ENCODE assay signal across 34 cellular contexts in the genomic region with DNA sequence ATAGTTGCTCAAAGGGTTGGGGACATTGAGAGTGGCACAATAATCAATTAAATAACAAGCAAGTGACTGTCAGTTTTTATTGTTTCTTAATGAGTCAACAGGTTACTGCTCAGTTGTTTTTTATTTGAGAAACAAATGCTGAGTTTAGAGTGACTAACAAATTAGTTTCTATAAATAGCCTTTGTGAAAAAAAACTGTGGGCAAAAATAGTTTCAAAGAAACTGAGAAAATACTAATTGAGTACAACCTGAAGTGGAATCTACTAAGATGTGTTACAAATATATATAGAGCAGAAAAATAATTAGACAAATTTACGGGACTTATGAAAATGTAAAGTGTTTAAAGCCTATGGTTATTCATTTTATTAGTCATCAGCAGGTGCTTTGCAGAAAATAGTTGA. TPM values are rescaled to one million over a fixed set of nuclear protein-coding genes. Genes with fewer than 3 reads are reported as not detected.
"Had no signal": no experiment of that assay in that cellular context is flagged by ENCODE, and none has a peak within 500 bp of the region (broad histone marks: within the 10 kb centered on the region; RNA-seq: fewer than 3 reads in every experiment).

No MANE protein-coding gene starts in this region.

- H3K4me2 ChIP-seq: PC-9 had no signal

- H3K4me1 ChIP-seq: colonic mucosa had no signal

- H3K36me3 ChIP-seq: brain microvascular endothelial cell, colonic mucosa, WERI-Rb-1 had no signal

- H3K4me3 ChIP-seq: colonic mucosa, PC-9 had no signal

- ATAC-seq: activated CD8-positive, alpha-beta memory T cell treated with anti-CD3 and anti-CD28 coated beads, Interleukin-2, amount 10 ng/mL, durations not matched to agents 7 days and 5 days; activated naive CD8-positive, alpha-beta T cell treated with anti-CD3 and anti-CD28 coated beads, Interleukin-2, amount 50 U/mL, for 24 hours had no signal

- DNase-seq: activated CD4-positive, alpha-beta memory T cell treated with anti-CD3 and anti-CD28 coated beads, Interleukin-2, amount 10 ng/mL, durations not matched to agents 7 days and 5 days; activated CD4-positive, alpha-beta T cell treated with anti-CD3 and anti-CD28 coated beads for 1 hour; activated CD4-positive, alpha-beta T cell treated with anti-CD3 and anti-CD28 coated beads for 48 hours; activated CD4-positive, CD25-positive, alpha-beta regulatory T cell; activated CD8-positive, alpha-beta memory T cell treated with anti-CD3 and anti-CD28 coated beads for 24 hours; activated CD8-positive, alpha-beta memory T cell treated with anti-CD3 and anti-CD28 coated beads, Interleukin-2, amount 10 ng/mL, durations not matched to agents 7 days and 5 days; activated CD8-positive, alpha-beta memory T cell treated with anti-CD3 and anti-CD28 coated beads, Interleukin-2, amount 50 U/mL, for 48 hours; activated effector memory CD4-positive, alpha-beta T cell treated with Interleukin-2 at 50 U/mL for 16 hours; activated naive CD4-positive, alpha-beta T cell treated with anti-CD3 and anti-CD28 coated beads, Interleukin-2, amount 10 ng/mL, durations not matched to agents 7 days and 5 days; activated naive CD8-positive, alpha-beta T cell treated with anti-CD3 and anti-CD28 coated beads, Interleukin-2, amount 50 U/mL, for 24 hours; activated T-cell treated with anti-CD3 and anti-CD28 coated beads, Interleukin-2, amount 50 U/mL, for 48 hours; amniotic stem cell; aorta; brain microvascular endothelial cell; colonic mucosa; MM.1S; MV-4-11; NCI-H1092; NCI-H1417; NCI-H146; NCI-H187; NCI-H2029 treated with DMSO at 0.1 percent for 48 hours; NCI-H2107; NCI-H2171; NCI-H510A; NCI-H526; NCI-H748 treated with DMSO at 0.1 percent for 48 hours; PC-9; Right ventricle myocardium superior; SW 1271; T-helper 1 cell; T-helper 2 cell; T-helper 9 cell; WERI-Rb-1 had no signal

- H2AFZ ChIP-seq: PC-9 had no signal

- H3K27ac ChIP-seq: brain microvascular endothelial cell, colonic mucosa, PC-9, WERI-Rb-1 had no signal

- H3K9me3 ChIP-seq: colonic mucosa had no signal

- H3K27me3 ChIP-seq: brain microvascular endothelial cell, colonic mucosa had no signal

RNA-seq across cellular contexts. Expression of gene BEND6, which starts 22.3 kb away (rescaled TPM):
- total RNA-seq: activated CD4-positive, alpha-beta memory T cell treated with anti-CD3 and anti-CD28 coated beads, Interleukin-2, amount 10 ng/mL, durations not matched to agents 7 days and 5 days; activated CD8-positive, alpha-beta memory T cell treated with anti-CD3 and anti-CD28 coated beads, Interleukin-2, amount 10 ng/mL, durations not matched to agents 7 days and 5 days had no signal
